In genomic region chr1:202155478-202156021, GRCh38 we compare ENCODE assay signal across 9 cellular contexts. TPM values are rescaled to one million over a fixed set of nuclear protein-coding genes. Genes with fewer than 3 reads are reported as not detected.
DNase-seq lines count a peak whose midpoint lies in the region; ATAC-seq, FAIRE-seq and TF ChIP-seq lines count a peak whose summit lies in the region.
"Had no signal": no experiment of that assay in that cellular context is flagged by ENCODE, and none has a peak within 500 bp of the region (broad histone marks: within the 10 kb centered on the region; RNA-seq: fewer than 3 reads in every experiment).

No MANE protein-coding gene starts in this region.

- peaks cover 66% of the 10 kb centered on the region for H3K36me3 ChIP-seq in CD4-positive, CD25-positive, alpha-beta regulatory T cell (ENCODE audit: control insufficient read depth, insufficient read depth, low read length)
- H3K36me3 ChIP-seq in HepG2 (replicated peaks in 1 of 2; ENCODE audit: control insufficient read depth in 1 of 2, insufficient read depth in 2 of 2, low read length in 2 of 2), result no peaks in the 10 kb centered on the region
- H3K36me3 ChIP-seq: esophagus muscularis mucosa had no signal

- intact Hi-C loops in activated B cell treated with CpG ODN at 0.5 μM for 24 hours (cut with micrococcal nuclease), result loop anchor here (1.0 kb wide), 1 partner anchor 160 kb away; no protein-coding TSS in a partner anchor
- intact Hi-C loops in HepG2 (cut with micrococcal nuclease; ENCODE audit: unreplicated experiment), result no loop called here

- peaks cover 60% of the 10 kb centered on the region for H3K4me1 ChIP-seq in CD4-positive, CD25-positive, alpha-beta regulatory T cell (ENCODE audit: control insufficient read depth, insufficient read depth, low read length, poor library complexity, severe bottlenecking)
- H3K4me1 ChIP-seq in HepG2 (ENCODE audit: insufficient read depth, low read length), result peaks cover 12% of the 10 kb centered on the region

- no peak for FAIRE-seq in HepG2 (lab: Jason Lieb, UNC)

- peak overlapping the region; percentile 73 for H3K27ac ChIP-seq in CD4-positive, CD25-positive, alpha-beta regulatory T cell (ENCODE audit: insufficient read depth, low read length, poor library complexity, severe bottlenecking)
- H3K27ac ChIP-seq in HepG2 (ENCODE audit: extremely low read length, insufficient read depth, low read length), result no peak overlapping the region
- H3K27ac ChIP-seq: esophagus muscularis mucosa had no signal

- TF ChIP-seq EP300 in HepG2 (IDR thresholded peaks at IDR 0.05; ENCODE audit: low read depth in 2 of 2, low read length in 2 of 2), result no peak
- no peak for TF ChIP-seq EP300 in HepG2 (CRISPR knock-in tag; IDR thresholded peaks at IDR 0.05; ENCODE audit: borderline replicate concordance)

- no peak for TF ChIP-seq POLR2A in HepG2 (IDR thresholded peaks at IDR 0.05; ENCODE audit: insufficient read depth in 1 of 2, low read depth in 2 of 2, low read length in 2 of 2)

- peak overlapping the region; percentile 7 for H3K4me3 ChIP-seq in CD4-positive, CD25-positive, alpha-beta regulatory T cell (ENCODE audit: low read depth, low read length)
- no peak overlapping the region for H3K4me3 ChIP-seq in HepG2 (replicated peaks in 1 of 3; ENCODE audit: insufficient read depth in 1 of 3, low read depth in 2 of 3, low read length in 3 of 3)
- H3K4me3 ChIP-seq: esophagus muscularis mucosa had no signal

- BruUV-seq in HepG2 (replicated peaks; lab: Mats Ljungman, UMichigan), result no TSS peak

- H3K9me3 ChIP-seq in CD4-positive, CD25-positive, alpha-beta regulatory T cell (ENCODE audit: control insufficient read depth in 2 of 2, low read length in 2 of 2), result no peaks in the 10 kb centered on the region
- no peaks in the 10 kb centered on the region for H3K9me3 ChIP-seq in HepG2 (ENCODE audit: low read length)
- H3K9me3 ChIP-seq: esophagus muscularis mucosa had no signal

- peaks cover 30% of the 10 kb centered on the region for H3K36me3 Mint-ChIP-seq in CD4-positive, CD25-positive, alpha-beta regulatory T cell
- H3K36me3 Mint-ChIP-seq in activated B cell treated with CpG ODN at 0.5 μM for 24 hours (ENCODE audit: low read depth), result peaks cover 54% of the 10 kb centered on the region

- ATAC-seq in CD4-positive, CD25-positive, alpha-beta regulatory T cell (ENCODE audit: low read depth in 2 of 2), result no peak
- ATAC-seq in activated B cell treated with CpG ODN at 0.5 μM for 24 hours (ENCODE audit: low read depth) (no peak), HepG2 (peak; percentile 10; the same call in 1 of the 3 replicates)

- no peaks in the 10 kb centered on the region for H4K20me1 ChIP-seq in HepG2 (ENCODE audit: insufficient read depth, low read length)

- H3K27me3 Mint-ChIP-seq in CD4-positive, CD25-positive, alpha-beta regulatory T cell, result peaks cover 1% of the 10 kb centered on the region
- no peaks in the 10 kb centered on the region for H3K27me3 Mint-ChIP-seq in activated B cell treated with CpG ODN at 0.5 μM for 24 hours

- peak overlapping the region; percentile 34 to 87 (median 64) for H3K27ac Mint-ChIP-seq in CD4-positive, CD25-positive, alpha-beta regulatory T cell
- H3K27ac Mint-ChIP-seq in activated B cell treated with CpG ODN at 0.5 μM for 24 hours, result peak overlapping the region; percentile 46

- POLR2A ChIA-PET in activated B cell treated with CpG ODN at 0.5 μM for 24 hours (lab: Charles Lee), result interaction anchor here (0.7 to 1.1 kb wide), 3 partner anchors 7 to 12 kb away, joined by 3 to 6 read pairs (median 3); no protein-coding TSS in a partner anchor
- POLR2A ChIA-PET in HepG2 (lab: Yijun Ruan, JAX), result no interaction called here

- H3K9me3 Mint-ChIP-seq in CD4-positive, CD25-positive, alpha-beta regulatory T cell, result no peaks in the 10 kb centered on the region
- no peaks in the 10 kb centered on the region for H3K9me3 Mint-ChIP-seq in activated B cell treated with CpG ODN at 0.5 μM for 24 hours

- H3K27me3 ChIP-seq in CD4-positive, CD25-positive, alpha-beta regulatory T cell (ENCODE audit: control insufficient read depth, insufficient read depth, low read length), result no peaks in the 10 kb centered on the region
- H3K27me3 ChIP-seq in HepG2 (ENCODE audit: control insufficient read depth in 1 of 2, insufficient read depth in 2 of 2, low read length in 2 of 2), result peaks cover 4 to 43% of the 10 kb centered on the region in 2 experiments; a peak in 3 of 5 replicates

- CTCF ChIA-PET in activated B cell treated with CpG ODN at 0.5 μM for 24 hours (lab: Charles Lee), result interaction anchor here (0.6 to 3.1 kb wide), 20 partner anchors 8 to 194 kb away, joined by 3 to 29 read pairs (median 4); partner anchors contain the start of gene LGR6
- CTCF ChIA-PET in HepG2 (lab: Yijun Ruan, JAX; ENCODE audit: low intra/inter-chr PET ratio, low total read pairs), result no interaction called here

- peak overlapping the region in 1 of 4 donors; percentile 90 for H3K4me3 Mint-ChIP-seq in CD4-positive, CD25-positive, alpha-beta regulatory T cell
- no peak overlapping the region for H3K4me3 Mint-ChIP-seq in activated B cell treated with CpG ODN at 0.5 μM for 24 hours

- no peaks in the 10 kb centered on the region for H3K79me2 ChIP-seq in HepG2 (ENCODE audit: insufficient read depth, low read length)

- 13% methylated on average over 8 of the region's 8 CpGs for WGBS in HepG2 (ENCODE audit: low lambda C conversion rate)

- TF ChIP-seq RAD21 in HepG2 (CRISPR knock-in tag; IDR thresholded peaks at IDR 0.05), result no peak

- no peak overlapping the region for H3K9ac ChIP-seq in HepG2 (ENCODE audit: insufficient read depth, low read depth, low read length)

- DNase-seq in CD4-positive, CD25-positive, alpha-beta regulatory T cell, result no peak
- DNase-seq in HT1080 (ENCODE audit: low read depth) (peak; percentile 19), activated B cell treated with CpG ODN at 0.5 μM for 24 hours (no peak), HepG2 (ENCODE audit: low spot score) (no peak), activated gamma-delta T cell treated with Interleukin-2 at 50 U/mL for 16 hours (no peak), SW 1271 (lab: John Stamatoyannopoulos, UW) (no peak), SKM-1 (lab: John Stamatoyannopoulos, UW; ENCODE audit: unreplicated experiment) (no peak), GM13977 (ENCODE audit: low spot score) (no peak)

- in situ Hi-C loops in HepG2 (cut with HindIII; ENCODE audit: extremely low pct_ligation_motif_present, low pct_unique_long_range_greater_than_20kb) (no loop called here), GM13977 (cut with MboI; ENCODE audit: low pct_unique_long_range_greater_than_20kb, low sequenced_read_pairs, unreplicated experiment) (no loop called here)

- TF ChIP-seq CTCF in activated B cell treated with CpG ODN at 0.5 μM for 24 hours (IDR thresholded peaks at IDR 0.05) (no peak), HepG2 (CRISPR knock-in tag; IDR thresholded peaks at IDR 0.05) (no peak), GM13977 (IDR thresholded peaks at IDR 0.05; ENCODE audit: extremely low read depth, insufficient read depth, missing control alignments) (no peak)

- no peak overlapping the region for H3K4me2 ChIP-seq in HepG2 (ENCODE audit: low read depth, low read length)

- no peak overlapping the region for H2AFZ ChIP-seq in HepG2 (ENCODE audit: low read length)

- peaks cover 12 to 63% (median 45%) of the 10 kb centered on the region in 4 donors for H3K4me1 Mint-ChIP-seq in CD4-positive, CD25-positive, alpha-beta regulatory T cell
- H3K4me1 Mint-ChIP-seq in activated B cell treated with CpG ODN at 0.5 μM for 24 hours, result peaks cover 44% of the 10 kb centered on the region

RNA-seq across cellular contexts. Expression of gene PTPN7, which starts 4.9 kb away (rescaled TPM):
- 124 TPM for total RNA-seq in CD4-positive, CD25-positive, alpha-beta regulatory T cell
- 10 to 100 TPM; 57.5 to 83.1 (median 76.8) TPM for polyA plus RNA-seq in CD4-positive, CD25-positive, alpha-beta regulatory T cell
- total RNA-seq in HT1080 (2014; rRNA removed; shearing (Covaris generic)), result not detected in 2 replicates
- polyA plus RNA-seq in HT1080 (2015; cell fraction: cytosol; rRNA removed), result not detected in 2 replicates
- not detected in 2 replicates for polyA plus RNA-seq in HT1080 (2015; cell fraction: nucleus; rRNA removed)
- total RNA-seq in activated B cell treated with CpG ODN at 0.5 μM for 24 hours, result 29.4 and 31.0 TPM in 2 replicates
- total RNA-seq in HepG2 (2016; rRNA removed; fragmentation: Illumina TruSeq; extraction: Trizol), result not detected in 2 replicates
- total RNA-seq in HepG2 (2016; cell fraction: cytosol; rRNA removed; fragmentation: Illumina TruSeq; extraction: Trizol; ENCODE audit: low read depth), result 0.18 TPM in 1 of 2 replicates, not detected in the other
- total RNA-seq in HepG2 (2016; cell fraction: insoluble cytoplasmic fraction; rRNA removed; fragmentation: Illumina TruSeq; extraction: Trizol), result not detected in 2 replicates
- total RNA-seq in HepG2 (2016; cell fraction: membrane; rRNA removed; fragmentation: Illumina TruSeq; extraction: Trizol), result not detected in 2 replicates
- total RNA-seq in HepG2 (2016; cell fraction: nucleus; rRNA removed; fragmentation: Illumina TruSeq; extraction: Trizol), result not detected in 2 replicates
- polyA plus RNA-seq in HepG2 (2011; rRNA removed), result 0.05 TPM in 1 of 2 replicates, not detected in the other
- polyA plus RNA-seq in HepG2 (2011; cell fraction: cytosol; rRNA removed), result 0.12 and 0.15 TPM in 2 replicates
- 0.05 TPM in 1 of 2 replicates, not detected in the other for polyA plus RNA-seq in HepG2 (2011; cell fraction: nucleus; rRNA removed)
- polyA plus RNA-seq in HepG2 (2012), result not detected in 2 replicates
- 0.06 and 0.08 TPM in 2 replicates for polyA plus RNA-seq in HepG2 (2016; cell fraction: cytosol; fragmentation: Illumina TruSeq; extraction: Trizol; ENCODE audit: low read depth)
- polyA plus RNA-seq in HepG2 (2016; cell fraction: insoluble cytoplasmic fraction; fragmentation: Illumina TruSeq; extraction: Trizol; ENCODE audit: low read depth), result not detected in 2 replicates
- polyA plus RNA-seq in HepG2 (2016; cell fraction: membrane; fragmentation: Illumina TruSeq; extraction: Trizol; ENCODE audit: low read depth), result not detected in 2 replicates
- not detected in 2 replicates for polyA plus RNA-seq in HepG2 (2016; cell fraction: nucleus; fragmentation: Illumina TruSeq; extraction: Trizol; ENCODE audit: insufficient read depth, low read depth)
- polyA minus RNA-seq in HepG2 (2011; rRNA and poly(A)+ RNA removed; ENCODE audit: low replicate concordance), result 0.12 and 1.5 TPM in 2 replicates
- polyA minus RNA-seq in HepG2 (2011; cell fraction: cytosol; rRNA and poly(A)+ RNA removed), result not detected in 2 replicates
- polyA minus RNA-seq in HepG2 (2011; cell fraction: nucleus; rRNA and poly(A)+ RNA removed), result not detected in 2 replicates

RNA-seq across cellular contexts. Expression of gene ARL8A, which starts 11.0 kb away (rescaled TPM):
- total RNA-seq in CD4-positive, CD25-positive, alpha-beta regulatory T cell, result 84.1 TPM
- polyA plus RNA-seq in CD4-positive, CD25-positive, alpha-beta regulatory T cell, result 10 to 100 TPM in 1 of 4 donors, 1 to 10 TPM in 3; 6.6 to 11.1 (median 7.7) TPM
- total RNA-seq in HT1080 (2014; rRNA removed; shearing (Covaris generic)), result 10.9 and 12.9 TPM in 2 replicates
- polyA plus RNA-seq in HT1080 (2015; cell fraction: cytosol; rRNA removed), result 23.1 and 23.8 TPM in 2 replicates
- polyA plus RNA-seq in HT1080 (2015; cell fraction: nucleus; rRNA removed), result 19.1 TPM in 2 replicates
- total RNA-seq in activated B cell treated with CpG ODN at 0.5 μM for 24 hours (56.3 and 58.0 TPM in 2 replicates), HepG2 (2016; rRNA removed; fragmentation: Illumina TruSeq; extraction: Trizol) (2.2 and 2.7 TPM in 2 replicates)
- total RNA-seq in HepG2 (2016; cell fraction: cytosol; rRNA removed; fragmentation: Illumina TruSeq; extraction: Trizol; ENCODE audit: low read depth), result 1.4 and 1.7 TPM in 2 replicates
- total RNA-seq in HepG2 (2016; cell fraction: insoluble cytoplasmic fraction; rRNA removed; fragmentation: Illumina TruSeq; extraction: Trizol), result 2.3 and 3.0 TPM in 2 replicates
- 2.9 and 3.5 TPM in 2 replicates for total RNA-seq in HepG2 (2016; cell fraction: membrane; rRNA removed; fragmentation: Illumina TruSeq; extraction: Trizol)
- 1.8 and 1.9 TPM in 2 replicates for total RNA-seq in HepG2 (2016; cell fraction: nucleus; rRNA removed; fragmentation: Illumina TruSeq; extraction: Trizol)
- polyA plus RNA-seq in HepG2 (2011; rRNA removed), result 18.8 and 23.4 TPM in 2 replicates
- polyA plus RNA-seq in HepG2 (2011; cell fraction: cytosol; rRNA removed), result 16.2 and 20.4 TPM in 2 replicates
- 14.8 and 15.5 TPM in 2 replicates for polyA plus RNA-seq in HepG2 (2011; cell fraction: nucleus; rRNA removed)
- polyA plus RNA-seq in HepG2 (2012), result 3.9 and 8.1 TPM in 2 replicates
- polyA plus RNA-seq in HepG2 (2016; cell fraction: cytosol; fragmentation: Illumina TruSeq; extraction: Trizol; ENCODE audit: low read depth), result 1.6 and 2.1 TPM in 2 replicates
- polyA plus RNA-seq in HepG2 (2016; cell fraction: insoluble cytoplasmic fraction; fragmentation: Illumina TruSeq; extraction: Trizol; ENCODE audit: low read depth), result 2.6 and 2.8 TPM in 2 replicates
- 1.9 and 2.2 TPM in 2 replicates for polyA plus RNA-seq in HepG2 (2016; cell fraction: membrane; fragmentation: Illumina TruSeq; extraction: Trizol; ENCODE audit: low read depth)
- 4.0 and 9.1 TPM in 2 replicates for polyA plus RNA-seq in HepG2 (2016; cell fraction: nucleus; fragmentation: Illumina TruSeq; extraction: Trizol; ENCODE audit: insufficient read depth, low read depth)
- 7.2 and 18.3 TPM in 2 replicates for polyA minus RNA-seq in HepG2 (2011; rRNA and poly(A)+ RNA removed; ENCODE audit: low replicate concordance)
- polyA minus RNA-seq in HepG2 (2011; cell fraction: cytosol; rRNA and poly(A)+ RNA removed), result 10.6 and 11.2 TPM in 2 replicates
- 5.2 and 6.1 TPM in 2 replicates for polyA minus RNA-seq in HepG2 (2011; cell fraction: nucleus; rRNA and poly(A)+ RNA removed)

RNA-seq across cellular contexts. Expression of gene GPR37L1, which starts 32.8 kb away (rescaled TPM):
- total RNA-seq in CD4-positive, CD25-positive, alpha-beta regulatory T cell, result not detected
- under 1 TPM; 0.03 to 0.25 (median 0.17) TPM for polyA plus RNA-seq in CD4-positive, CD25-positive, alpha-beta regulatory T cell
- total RNA-seq in HT1080 (2014; rRNA removed; shearing (Covaris generic)), result not detected in 2 replicates
- not detected in 2 replicates for polyA plus RNA-seq in HT1080 (2015; cell fraction: cytosol; rRNA removed)
- not detected in 2 replicates for polyA plus RNA-seq in HT1080 (2015; cell fraction: nucleus; rRNA removed)
- total RNA-seq in activated B cell treated with CpG ODN at 0.5 μM for 24 hours (not detected in 2 replicates), HepG2 (2016; rRNA removed; fragmentation: Illumina TruSeq; extraction: Trizol) (not detected in 2 replicates)
- total RNA-seq in HepG2 (2016; cell fraction: cytosol; rRNA removed; fragmentation: Illumina TruSeq; extraction: Trizol; ENCODE audit: low read depth), result not detected in 2 replicates
- not detected in 2 replicates for total RNA-seq in HepG2 (2016; cell fraction: insoluble cytoplasmic fraction; rRNA removed; fragmentation: Illumina TruSeq; extraction: Trizol)
- total RNA-seq in HepG2 (2016; cell fraction: membrane; rRNA removed; fragmentation: Illumina TruSeq; extraction: Trizol), result not detected in 2 replicates
- total RNA-seq in HepG2 (2016; cell fraction: nucleus; rRNA removed; fragmentation: Illumina TruSeq; extraction: Trizol), result not detected in 2 replicates
- polyA plus RNA-seq in HepG2 (2011; rRNA removed), result 0.12 and 0.13 TPM in 2 replicates
- polyA plus RNA-seq in HepG2 (2011; cell fraction: cytosol; rRNA removed), result 0.08 and 0.09 TPM in 2 replicates
- 0.19 and 0.21 TPM in 2 replicates for polyA plus RNA-seq in HepG2 (2011; cell fraction: nucleus; rRNA removed)
- polyA plus RNA-seq in HepG2 (2012), result 0.03 and 0.05 TPM in 2 replicates
- polyA plus RNA-seq in HepG2 (2016; cell fraction: cytosol; fragmentation: Illumina TruSeq; extraction: Trizol; ENCODE audit: low read depth), result not detected in 2 replicates
- polyA plus RNA-seq in HepG2 (2016; cell fraction: insoluble cytoplasmic fraction; fragmentation: Illumina TruSeq; extraction: Trizol; ENCODE audit: low read depth), result not detected in 2 replicates
- polyA plus RNA-seq in HepG2 (2016; cell fraction: membrane; fragmentation: Illumina TruSeq; extraction: Trizol; ENCODE audit: low read depth), result not detected in 2 replicates
- polyA plus RNA-seq in HepG2 (2016; cell fraction: nucleus; fragmentation: Illumina TruSeq; extraction: Trizol; ENCODE audit: insufficient read depth, low read depth), result not detected in 2 replicates
- polyA minus RNA-seq in HepG2 (2011; rRNA and poly(A)+ RNA removed; ENCODE audit: low replicate concordance), result 0.20 and 0.21 TPM in 2 replicates
- polyA minus RNA-seq in HepG2 (2011; cell fraction: cytosol; rRNA and poly(A)+ RNA removed), result not detected in 2 replicates
- polyA minus RNA-seq in HepG2 (2011; cell fraction: nucleus; rRNA and poly(A)+ RNA removed), result 0.12 TPM in 1 of 2 replicates, not detected in the other

RNA-seq across cellular contexts. Expression of gene LGR6, which starts 38.0 kb away (rescaled TPM):
- 0.32 TPM for total RNA-seq in CD4-positive, CD25-positive, alpha-beta regulatory T cell
- polyA plus RNA-seq in CD4-positive, CD25-positive, alpha-beta regulatory T cell, result under 1 TPM; 0.16 to 0.87 (median 0.30) TPM
- total RNA-seq in HT1080 (2014; rRNA removed; shearing (Covaris generic)), result 0.10 TPM in 1 of 2 replicates, not detected in the other
- 0.19 and 0.21 TPM in 2 replicates for polyA plus RNA-seq in HT1080 (2015; cell fraction: cytosol; rRNA removed)
- 0.73 and 0.78 TPM in 2 replicates for polyA plus RNA-seq in HT1080 (2015; cell fraction: nucleus; rRNA removed)
- total RNA-seq in activated B cell treated with CpG ODN at 0.5 μM for 24 hours, result not detected in 2 replicates
- not detected in 2 replicates for total RNA-seq in HepG2 (2016; rRNA removed; fragmentation: Illumina TruSeq; extraction: Trizol)
- not detected in 2 replicates for total RNA-seq in HepG2 (2016; cell fraction: cytosol; rRNA removed; fragmentation: Illumina TruSeq; extraction: Trizol; ENCODE audit: low read depth)
- total RNA-seq in HepG2 (2016; cell fraction: insoluble cytoplasmic fraction; rRNA removed; fragmentation: Illumina TruSeq; extraction: Trizol), result 0.04 TPM in 1 of 2 replicates, not detected in the other
- total RNA-seq in HepG2 (2016; cell fraction: membrane; rRNA removed; fragmentation: Illumina TruSeq; extraction: Trizol), result not detected in 2 replicates
- total RNA-seq in HepG2 (2016; cell fraction: nucleus; rRNA removed; fragmentation: Illumina TruSeq; extraction: Trizol), result not detected in 2 replicates
- 0.04 and 0.07 TPM in 2 replicates for polyA plus RNA-seq in HepG2 (2011; rRNA removed)
- polyA plus RNA-seq in HepG2 (2011; cell fraction: cytosol; rRNA removed), result 0.03 and 0.05 TPM in 2 replicates
- polyA plus RNA-seq in HepG2 (2011; cell fraction: nucleus; rRNA removed), result 0.14 and 0.19 TPM in 2 replicates
- polyA plus RNA-seq in HepG2 (2012), result not detected in 2 replicates
- 0.03 TPM in 1 of 2 replicates, not detected in the other for polyA plus RNA-seq in HepG2 (2016; cell fraction: cytosol; fragmentation: Illumina TruSeq; extraction: Trizol; ENCODE audit: low read depth)
- polyA plus RNA-seq in HepG2 (2016; cell fraction: insoluble cytoplasmic fraction; fragmentation: Illumina TruSeq; extraction: Trizol; ENCODE audit: low read depth), result not detected in 2 replicates
- polyA plus RNA-seq in HepG2 (2016; cell fraction: membrane; fragmentation: Illumina TruSeq; extraction: Trizol; ENCODE audit: low read depth), result not detected in 2 replicates
- not detected in 2 replicates for polyA plus RNA-seq in HepG2 (2016; cell fraction: nucleus; fragmentation: Illumina TruSeq; extraction: Trizol; ENCODE audit: insufficient read depth, low read depth)
- 0.12 TPM in 1 of 2 replicates, not detected in the other for polyA minus RNA-seq in HepG2 (2011; rRNA and poly(A)+ RNA removed; ENCODE audit: low replicate concordance)
- not detected in 2 replicates for polyA minus RNA-seq in HepG2 (2011; cell fraction: cytosol; rRNA and poly(A)+ RNA removed)
- not detected in 2 replicates for polyA minus RNA-seq in HepG2 (2011; cell fraction: nucleus; rRNA and poly(A)+ RNA removed)

Comparison
In these comparisons a context has a peak if more than half of its experiments do, and no peak if none do; other contexts are left out.
1. RNA of gene PTPN7, which starts 4.9 kb away (total RNA-seq): 124 TPM in CD4-positive, CD25-positive, alpha-beta regulatory T cell (single experiment) and 29.4 to 31.0 TPM in activated B cell treated with CpG ODN at 0.5 μM for 24 hours; not detected in HT1080 and 0.18 TPM in HepG2; every median in the first group is over 10 times any median in the second.